17 cellular contexts compared by ENCODE assay signal in genomic region chr1:37809942-37810341, GRCh38. TPM values are rescaled to one million over a fixed set of nuclear protein-coding genes. Genes with fewer than 3 reads are reported as not detected.
DNase-seq lines count a peak whose midpoint lies in the region; ATAC-seq, FAIRE-seq and TF ChIP-seq lines count a peak whose summit lies in the region.
"Had no signal": no experiment of that assay in that cellular context is flagged by ENCODE, and none has a peak within 500 bp of the region (broad histone marks: within the 10 kb centered on the region; RNA-seq: fewer than 3 reads in every experiment).

No MANE protein-coding gene starts in this region.

- 46% methylated on average over 2 of the region's 2 CpGs for WGBS in A549 (ENCODE audit: missing lambda C conversion rate)

- ATAC-seq in A549: no peak
- no peak for ATAC-seq in HG03039 (IDR thresholded peaks at IDR 0.05; ENCODE audit: unreplicated experiment)

- H3K4me1 ChIP-seq in A549 (peaks cover 32% of the 10 kb centered on the region; the same call in 2 of the 3 replicates), HUES48 (ENCODE audit: control insufficient read depth, insufficient read depth, low read length) (peaks cover 9% of the 10 kb centered on the region; the same call in 1 of the 2 replicates), osteoblast (ENCODE audit: insufficient read depth, low read length) (peaks cover 29% of the 10 kb centered on the region)

- TF ChIP-seq POLR2A in A549 (IDR thresholded peaks at IDR 0.05; ENCODE audit: low read length): no peak

- H2AFZ ChIP-seq in osteoblast (ENCODE audit: low read length): no peak overlapping the region
- H2AFZ ChIP-seq: hepatocyte had no signal

- no peak for TF ChIP-seq CTCF in A549 (IDR thresholded peaks at IDR 0.05)
- TF ChIP-seq CTCF in osteoblast (IDR thresholded peaks at IDR 0.05; ENCODE audit: extremely low read depth, low read depth, low read length): no peak

- H3K27ac ChIP-seq in A549 (peak overlapping the region in 1 of 2 experiments; percentile 48; a peak in 1 of 6 replicates), HUES48 (ENCODE audit: low read depth, low read length) (peak overlapping the region; percentile 9), cingulate gyrus (ENCODE audit: low read depth, low read length) (peak overlapping the region; percentile 11), osteoblast (ENCODE audit: low read depth, low read length) (peak overlapping the region; percentile 66)

- H3K9me3 ChIP-seq in A549 (no peaks in the 10 kb centered on the region), HUES48 (ENCODE audit: control insufficient read depth, insufficient read depth, low read length) (no peaks in the 10 kb centered on the region), osteoblast (ENCODE audit: low read depth, low read length) (no peaks in the 10 kb centered on the region)
- H3K9me3 ChIP-seq: adrenal gland, colonic mucosa, MG63, upper lobe of left lung had no signal

- DNase-seq in A549 (ENCODE audit: low read depth in 1 of 2, low spot score in 1 of 2) (no peak), osteoblast (ENCODE audit: insufficient read length, low spot score, missing footprints) (no peak), NCI-H1417 treated with DMSO at 0.1 percent for 48 hours (lab: John Stamatoyannopoulos, UW) (no peak)
- DNase-seq in activated CD4-positive, alpha-beta memory T cell treated with anti-CD3 and anti-CD28 coated beads, Interleukin-2, amount 10 ng/mL, durations not matched to agents 7 days and 5 days: no peak
- no peak for DNase-seq in activated CD4-positive, alpha-beta T cell treated with anti-CD3 and anti-CD28 coated beads, Interleukin-2, amount 10 ng/mL, durations not matched to agents 24 days and 14 days
- DNase-seq: activated B cell treated with CpG ODN at 0.5 μM for 24 hours; colonic mucosa; MG63; NCI-H2081; stimulated activated CD4-positive, alpha-beta T cell treated with anti-CD3 and anti-CD28 coated beads, Interleukin-1b, Interleukin-23, amount 100 ng/mL, for 48 hours; upper lobe of left lung had no signal

- peaks cover 40% of the 10 kb centered on the region for H3K4me1 Mint-ChIP-seq in activated CD4-positive, alpha-beta memory T cell treated with anti-CD3 and anti-CD28 coated beads, Interleukin-2, amount 10 ng/mL, durations not matched to agents 7 days and 5 days
- peaks cover 29% of the 10 kb centered on the region for H3K4me1 Mint-ChIP-seq in activated CD4-positive, alpha-beta T cell treated with anti-CD3 and anti-CD28 coated beads, Interleukin-2, amount 10 ng/mL, durations not matched to agents 24 days and 14 days

- H3K36me3 Mint-ChIP-seq in activated CD4-positive, alpha-beta memory T cell treated with anti-CD3 and anti-CD28 coated beads, Interleukin-2, amount 10 ng/mL, durations not matched to agents 7 days and 5 days (ENCODE audit: low read depth): peaks cover 30% of the 10 kb centered on the region
- H3K36me3 Mint-ChIP-seq in activated CD4-positive, alpha-beta T cell treated with anti-CD3 and anti-CD28 coated beads, Interleukin-2, amount 10 ng/mL, durations not matched to agents 24 days and 14 days (ENCODE audit: low read depth): peaks cover 42% of the 10 kb centered on the region

- intact Hi-C loops in activated CD4-positive, alpha-beta T cell treated with anti-CD3 and anti-CD28 coated beads, Interleukin-2, amount 10 ng/mL, durations not matched to agents 24 days and 14 days (cut with micrococcal nuclease): loop anchor here (5.0 kb wide), 2 partner anchors 122 to 333 kb away; no protein-coding TSS in a partner anchor

- peaks cover 44% of the 10 kb centered on the region for H4K20me1 ChIP-seq in osteoblast (ENCODE audit: insufficient read depth, low read length)

- TF ChIP-seq RAD21 in A549 (conservative IDR thresholded peaks at IDR 0.05 in 1 of 2, IDR thresholded peaks at IDR 0.05 in 1 of 2): no peak

- H3K27me3 ChIP-seq in HUES48 (ENCODE audit: control insufficient read depth, insufficient read depth, low read length): no peaks in the 10 kb centered on the region
- no peaks in the 10 kb centered on the region for H3K27me3 ChIP-seq in osteoblast (ENCODE audit: insufficient read depth, low read length)
- H3K27me3 ChIP-seq: adrenal gland, colonic mucosa, hepatocyte, MG63, upper lobe of left lung had no signal

- H3K79me2 ChIP-seq in osteoblast (ENCODE audit: insufficient read depth, low read length): peaks cover 62% of the 10 kb centered on the region

- H3K27ac Mint-ChIP-seq in activated CD4-positive, alpha-beta memory T cell treated with anti-CD3 and anti-CD28 coated beads, Interleukin-2, amount 10 ng/mL, durations not matched to agents 7 days and 5 days: no peak overlapping the region
- no peak overlapping the region for H3K27ac Mint-ChIP-seq in activated CD4-positive, alpha-beta T cell treated with anti-CD3 and anti-CD28 coated beads, Interleukin-2, amount 10 ng/mL, durations not matched to agents 24 days and 14 days

- no peak overlapping the region for H3K9ac ChIP-seq in HUES48 (ENCODE audit: low read depth, low read length)

- no peak overlapping the region for H3K4me3 Mint-ChIP-seq in activated CD4-positive, alpha-beta memory T cell treated with anti-CD3 and anti-CD28 coated beads, Interleukin-2, amount 10 ng/mL, durations not matched to agents 7 days and 5 days
- H3K4me3 Mint-ChIP-seq in activated CD4-positive, alpha-beta T cell treated with anti-CD3 and anti-CD28 coated beads, Interleukin-2, amount 10 ng/mL, durations not matched to agents 24 days and 14 days: no peak overlapping the region

- FAIRE-seq in A549 (lab: Jason Lieb, UNC): no peak
- FAIRE-seq: HTR-8/SVneo had no signal

- H3K4me2 ChIP-seq in A549 (peak overlapping the region; percentile 83), osteoblast (ENCODE audit: insufficient read depth, low read length) (peak overlapping the region; percentile 46)

- no peak for TF ChIP-seq EP300 in A549 (IDR thresholded peaks at IDR 0.05)

- POLR2A ChIA-PET in A549 (lab: Yijun Ruan, JAX): no interaction called here
- POLR2A ChIA-PET in activated CD4-positive, alpha-beta memory T cell treated with anti-CD3 and anti-CD28 coated beads, Interleukin-2, amount 10 ng/mL, durations not matched to agents 7 days and 5 days (lab: Charles Lee): interaction anchor here (0.6 to 1.1 kb wide), 2 partner anchors 13 to 49 kb away, joined by 3 read pairs; partner anchors contain the start of gene MTF1

- H3K9me3 Mint-ChIP-seq in activated CD4-positive, alpha-beta memory T cell treated with anti-CD3 and anti-CD28 coated beads, Interleukin-2, amount 10 ng/mL, durations not matched to agents 7 days and 5 days: no peaks in the 10 kb centered on the region
- no peaks in the 10 kb centered on the region for H3K9me3 Mint-ChIP-seq in activated CD4-positive, alpha-beta T cell treated with anti-CD3 and anti-CD28 coated beads, Interleukin-2, amount 10 ng/mL, durations not matched to agents 24 days and 14 days
- H3K9me3 Mint-ChIP-seq: activated B cell treated with CpG ODN at 0.5 μM for 24 hours had no signal

- H3K4me3 ChIP-seq in A549 (no peak overlapping the region), HUES48 (ENCODE audit: low read depth, low read length) (no peak overlapping the region), osteoblast (ENCODE audit: insufficient read depth, low read length) (no peak overlapping the region)

- CTCF ChIA-PET in A549 (lab: Yijun Ruan, JAX): no interaction called here
- CTCF ChIA-PET in activated CD4-positive, alpha-beta memory T cell treated with anti-CD3 and anti-CD28 coated beads, Interleukin-2, amount 10 ng/mL, durations not matched to agents 7 days and 5 days (lab: Charles Lee): no interaction called here

- H3K36me3 ChIP-seq in HUES48 (ENCODE audit: control insufficient read depth, insufficient read depth, low read length) (peaks cover 35% of the 10 kb centered on the region), osteoblast (ENCODE audit: insufficient read depth, low read length) (peaks cover 34% of the 10 kb centered on the region)

- H3K27me3 Mint-ChIP-seq in activated CD4-positive, alpha-beta memory T cell treated with anti-CD3 and anti-CD28 coated beads, Interleukin-2, amount 10 ng/mL, durations not matched to agents 7 days and 5 days: no peaks in the 10 kb centered on the region
- H3K27me3 Mint-ChIP-seq in activated CD4-positive, alpha-beta T cell treated with anti-CD3 and anti-CD28 coated beads, Interleukin-2, amount 10 ng/mL, durations not matched to agents 24 days and 14 days: no peaks in the 10 kb centered on the region
- H3K27me3 Mint-ChIP-seq: activated B cell treated with CpG ODN at 0.5 μM for 24 hours had no signal

RNA-seq across cellular contexts. Expression of gene YRDC, which starts 1.9 kb away (rescaled TPM):
- polyA plus RNA-seq in A549 (2011; rRNA removed) (21.0 and 21.7 TPM in 2 replicates), A549 (2017; fragmentation: RNase III; extraction: RNeasy Plus Mini Kit Qiagen cat#74134 plus additional on column Dnase treatment) (12.2 to 12.8 TPM (median 12.3 TPM) in 3 replicates)
- polyA plus RNA-seq in A549 (2012; cell fraction: cytosol; rRNA removed): 24.3 and 29.0 TPM in 2 replicates
- 17.5 and 17.9 TPM in 2 replicates for polyA plus RNA-seq in A549 (2012; cell fraction: nucleus; rRNA removed)
- polyA minus RNA-seq in A549 (2011; rRNA and poly(A)+ RNA removed): 11.7 and 15.3 TPM in 2 replicates
- total RNA-seq in osteoblast: 8.3 and 8.5 TPM in 2 replicates
- total RNA-seq in activated CD4-positive, alpha-beta memory T cell treated with anti-CD3 and anti-CD28 coated beads, Interleukin-2, amount 10 ng/mL, durations not matched to agents 7 days and 5 days: 10 to 100 TPM; 16.4 to 16.8 TPM
- 69.9 and 76.1 TPM in 2 replicates for total RNA-seq in activated CD4-positive, alpha-beta T cell treated with anti-CD3 and anti-CD28 coated beads, Interleukin-2, amount 10 ng/mL, durations not matched to agents 24 days and 14 days

RNA-seq across cellular contexts. Expression of gene C1orf122, which starts 2.4 kb away (rescaled TPM):
- polyA plus RNA-seq in A549 (2011; rRNA removed) (21.3 and 24.2 TPM in 2 replicates), A549 (2017; fragmentation: RNase III; extraction: RNeasy Plus Mini Kit Qiagen cat#74134 plus additional on column Dnase treatment) (26.8 to 29.6 TPM (median 29.1 TPM) in 3 replicates)
- 38.5 and 50.3 TPM in 2 replicates for polyA plus RNA-seq in A549 (2012; cell fraction: cytosol; rRNA removed)
- polyA plus RNA-seq in A549 (2012; cell fraction: nucleus; rRNA removed): 30.5 and 40.6 TPM in 2 replicates
- polyA minus RNA-seq in A549 (2011; rRNA and poly(A)+ RNA removed): 6.2 and 6.8 TPM in 2 replicates
- 11.6 and 12.1 TPM in 2 replicates for total RNA-seq in osteoblast
- total RNA-seq in activated CD4-positive, alpha-beta memory T cell treated with anti-CD3 and anti-CD28 coated beads, Interleukin-2, amount 10 ng/mL, durations not matched to agents 7 days and 5 days: 10 to 100 TPM; 17.3 to 18.3 TPM
- 26.4 and 26.7 TPM in 2 replicates for total RNA-seq in activated CD4-positive, alpha-beta T cell treated with anti-CD3 and anti-CD28 coated beads, Interleukin-2, amount 10 ng/mL, durations not matched to agents 24 days and 14 days

RNA-seq across cellular contexts. Expression of gene MANEAL, which starts 16.3 kb away (rescaled TPM):
- polyA plus RNA-seq in A549 (2011; rRNA removed): 8.9 and 12.6 TPM in 2 replicates
- polyA plus RNA-seq in A549 (2012; cell fraction: cytosol; rRNA removed): 14.2 and 17.9 TPM in 2 replicates
- polyA plus RNA-seq in A549 (2012; cell fraction: nucleus; rRNA removed): 13.3 and 15.5 TPM in 2 replicates
- polyA plus RNA-seq in A549 (2017; fragmentation: RNase III; extraction: RNeasy Plus Mini Kit Qiagen cat#74134 plus additional on column Dnase treatment): 13.8 to 15.5 TPM (median 15.5 TPM) in 3 replicates
- polyA minus RNA-seq in A549 (2011; rRNA and poly(A)+ RNA removed): 13.3 and 18.3 TPM in 2 replicates
- 0.29 and 0.36 TPM in 2 replicates for total RNA-seq in osteoblast
- total RNA-seq in activated CD4-positive, alpha-beta memory T cell treated with anti-CD3 and anti-CD28 coated beads, Interleukin-2, amount 10 ng/mL, durations not matched to agents 7 days and 5 days: 1 to 10 TPM; 1.7 to 1.8 TPM
- total RNA-seq in activated CD4-positive, alpha-beta T cell treated with anti-CD3 and anti-CD28 coated beads, Interleukin-2, amount 10 ng/mL, durations not matched to agents 24 days and 14 days: 2.7 and 3.1 TPM in 2 replicates

RNA-seq across cellular contexts. Expression of gene EPHA10, which starts 45.0 kb away (rescaled TPM):
- polyA plus RNA-seq in A549 (2011; rRNA removed) (0.35 and 0.65 TPM in 2 replicates), A549 (2017; fragmentation: RNase III; extraction: RNeasy Plus Mini Kit Qiagen cat#74134 plus additional on column Dnase treatment) (0.49 to 0.59 TPM (median 0.53 TPM) in 3 replicates)
- polyA plus RNA-seq in A549 (2012; cell fraction: cytosol; rRNA removed): 0.69 and 1.1 TPM in 2 replicates
- polyA plus RNA-seq in A549 (2012; cell fraction: nucleus; rRNA removed): 2.2 and 3.6 TPM in 2 replicates
- polyA minus RNA-seq in A549 (2011; rRNA and poly(A)+ RNA removed): 0.58 and 0.97 TPM in 2 replicates
- not detected in 2 replicates for total RNA-seq in osteoblast
- total RNA-seq in activated CD4-positive, alpha-beta memory T cell treated with anti-CD3 and anti-CD28 coated beads, Interleukin-2, amount 10 ng/mL, durations not matched to agents 7 days and 5 days: not detected
- total RNA-seq in activated CD4-positive, alpha-beta T cell treated with anti-CD3 and anti-CD28 coated beads, Interleukin-2, amount 10 ng/mL, durations not matched to agents 24 days and 14 days: 0.21 and 0.31 TPM in 2 replicates

RNA-seq across cellular contexts. Expression of gene MTF1, which starts 49.5 kb away (rescaled TPM):
- polyA plus RNA-seq in A549 (2011; rRNA removed) (6.7 and 9.5 TPM in 2 replicates), A549 (2017; fragmentation: RNase III; extraction: RNeasy Plus Mini Kit Qiagen cat#74134 plus additional on column Dnase treatment) (3.8 to 4.1 TPM (median 4.0 TPM) in 3 replicates)
- polyA plus RNA-seq in A549 (2012; cell fraction: cytosol; rRNA removed): 2.4 and 2.6 TPM in 2 replicates
- 2.6 and 2.8 TPM in 2 replicates for polyA plus RNA-seq in A549 (2012; cell fraction: nucleus; rRNA removed)
- polyA minus RNA-seq in A549 (2011; rRNA and poly(A)+ RNA removed): 8.6 and 8.8 TPM in 2 replicates
- total RNA-seq in osteoblast: 4.1 and 4.3 TPM in 2 replicates
- 10 to 100 TPM; 27.5 to 28.8 TPM for total RNA-seq in activated CD4-positive, alpha-beta memory T cell treated with anti-CD3 and anti-CD28 coated beads, Interleukin-2, amount 10 ng/mL, durations not matched to agents 7 days and 5 days
- 31.2 and 31.6 TPM in 2 replicates for total RNA-seq in activated CD4-positive, alpha-beta T cell treated with anti-CD3 and anti-CD28 coated beads, Interleukin-2, amount 10 ng/mL, durations not matched to agents 24 days and 14 days
